12 cellular contexts compared by ENCODE assay signal in genomic region chr4:37243722-37244582, GRCh38. TPM values are rescaled to one million over a fixed set of nuclear protein-coding genes. Genes with fewer than 3 reads are reported as not detected.
DNase-seq lines count a peak whose midpoint lies in the region; ATAC-seq and TF ChIP-seq lines count a peak whose summit lies in the region.
"Had no signal": no experiment of that assay in that cellular context is flagged by ENCODE, and none has a peak within 500 bp of the region (broad histone marks: within the 10 kb centered on the region; RNA-seq: fewer than 3 reads in every experiment).

No MANE protein-coding gene starts in this region.

- H3K27me3 ChIP-seq in Caco-2 (replicated peaks; ENCODE audit: control insufficient read depth, insufficient read depth, low read length) (no peaks in the 10 kb centered on the region; the same call in 1 of the 2 replicates), breast epithelium (peaks cover 0 to 49% of the 10 kb centered on the region in 2 donors), mesenchymal stem cell (ENCODE audit: control insufficient read depth in 1 of 2, insufficient read depth in 1 of 2, low read length in 2 of 2) (peaks cover 30 to 45% of the 10 kb centered on the region in 2 experiments)

- intact Hi-C loops in Caco-2 (cut with micrococcal nuclease; ENCODE audit: unreplicated experiment) (loop anchor here (5.0 kb wide), 1 partner anchor 138 kb away; no protein-coding TSS in a partner anchor), breast epithelium (cut with DNase I; ENCODE audit: low total_unique reads) (no loop called here)

- CTCF ChIA-PET in Caco-2 (lab: Charles Lee), result no interaction called here

- 3% methylated on average over 70 of the region's 70 CpGs for WGBS in mesenchymal stem cell

- H2BK15ac ChIP-seq in mesenchymal stem cell (ENCODE audit: low read depth, poor library complexity, severe bottlenecking), result no peak overlapping the region

- DNase-seq in Caco-2 (peak in 1 of 2 experiments; percentile 2), GM13977 (ENCODE audit: low spot score) (peak; percentile 26), breast epithelium (ENCODE audit: low spot score in 2 of 2) (no peak), mesenchymal stem cell (peak; percentile 3), DMS79 treated with DMSO at 0.1 percent for 48 hours (lab: John Stamatoyannopoulos, UW) (no peak), midbrain (lab: John Stamatoyannopoulos, UW) (no peak)
- DNase-seq: activated CD8-positive, alpha-beta memory T cell treated with anti-CD3 and anti-CD28 coated beads for 24 hours; CD4-positive, alpha-beta memory T cell; foreskin melanocyte; NCI-H1092 treated with DMSO at 0.1 percent for 48 hours had no signal

- no peak overlapping the region for H2BK12ac ChIP-seq in mesenchymal stem cell (ENCODE audit: low read length in 2 of 2)

- H3K4me3 Mint-ChIP-seq in Caco-2 (ENCODE audit: unreplicated experiment), result peak overlapping the region; percentile 39
- H3K4me3 Mint-ChIP-seq: CD4-positive, alpha-beta memory T cell had no signal

- H3K4me2 ChIP-seq in mesenchymal stem cell (ENCODE audit: low read length, poor library complexity, severe bottlenecking), result no peak overlapping the region

- in situ Hi-C loops in GM13977 (cut with MboI; ENCODE audit: low pct_unique_long_range_greater_than_20kb, low sequenced_read_pairs, unreplicated experiment), result no loop called here

- H3K4me3 ChIP-seq in Caco-2 (ENCODE audit: low read depth, low read length), result no peak overlapping the region
- H3K4me3 ChIP-seq in breast epithelium, result peak overlapping the region; percentile 17 to 45 (median 34)
- no peak overlapping the region for H3K4me3 ChIP-seq in mesenchymal stem cell (ENCODE audit: insufficient read depth in 1 of 2, low read depth in 1 of 2, low read length in 2 of 2)

- H2BK5ac ChIP-seq in mesenchymal stem cell (ENCODE audit: low read depth, low read length, poor library complexity, severe bottlenecking), result no peak overlapping the region

- H3K23ac ChIP-seq in mesenchymal stem cell (ENCODE audit: low read length in 2 of 2), result no peak overlapping the region

- H3K27ac ChIP-seq in breast epithelium (no peak overlapping the region), mesenchymal stem cell (ENCODE audit: low read length, poor library complexity, severe bottlenecking) (no peak overlapping the region)

- no peaks in the 10 kb centered on the region for H3K79me1 ChIP-seq in mesenchymal stem cell (replicated peaks; ENCODE audit: low read length, poor library complexity, severe bottlenecking)

- no peak overlapping the region for H3K14ac ChIP-seq in mesenchymal stem cell (ENCODE audit: low read length in 2 of 2)

- H3K18ac ChIP-seq in mesenchymal stem cell (ENCODE audit: low read depth in 1 of 2, low read length in 2 of 2), result no peak overlapping the region

- H2AK5ac ChIP-seq in mesenchymal stem cell (ENCODE audit: low read length, severe bottlenecking), result no peak overlapping the region

- H3K27ac Mint-ChIP-seq in Caco-2 (ENCODE audit: unreplicated experiment), result no peak overlapping the region
- H3K27ac Mint-ChIP-seq: CD4-positive, alpha-beta memory T cell had no signal

- H3K36me3 Mint-ChIP-seq in Caco-2 (ENCODE audit: insufficient read depth, unreplicated experiment), result no peaks in the 10 kb centered on the region
- H3K36me3 Mint-ChIP-seq: CD4-positive, alpha-beta memory T cell had no signal

- H2BK120ac ChIP-seq in mesenchymal stem cell (ENCODE audit: low read depth, low read length), result no peak overlapping the region

- H3K36me3 ChIP-seq in Caco-2 (ENCODE audit: control insufficient read depth, insufficient read depth, low read length), result no peaks in the 10 kb centered on the region
- no peaks in the 10 kb centered on the region for H3K36me3 ChIP-seq in breast epithelium
- H3K36me3 ChIP-seq in mesenchymal stem cell (ENCODE audit: control insufficient read depth in 1 of 2, insufficient read depth in 2 of 2, low read depth in 1 of 2, low read length in 2 of 2), result no peaks in the 10 kb centered on the region

- H3K4me1 Mint-ChIP-seq in Caco-2 (ENCODE audit: low read depth, unreplicated experiment), result no peaks in the 10 kb centered on the region

- no peak overlapping the region for H3K9ac ChIP-seq in mesenchymal stem cell (ENCODE audit: low read length)

- no peaks in the 10 kb centered on the region for H3K9me3 Mint-ChIP-seq in Caco-2 (ENCODE audit: unreplicated experiment)

- no peak overlapping the region for H4K91ac ChIP-seq in mesenchymal stem cell (ENCODE audit: low read length)

- no peaks in the 10 kb centered on the region for H3K9me3 ChIP-seq in Caco-2
- no peaks in the 10 kb centered on the region for H3K9me3 ChIP-seq in breast epithelium
- H3K9me3 ChIP-seq in mesenchymal stem cell (ENCODE audit: control insufficient read depth, low read length), result no peaks in the 10 kb centered on the region

- TF ChIP-seq POLR2A in breast epithelium (IDR thresholded peaks at IDR 0.05), result no peak

- no TSS peak for BruUV-seq in Caco-2 (replicated peaks; lab: Mats Ljungman, UMichigan)

- POLR2A ChIA-PET in Caco-2 (lab: Charles Lee), result no interaction called here

- no peaks in the 10 kb centered on the region for H3K4me1 ChIP-seq in Caco-2
- no peaks in the 10 kb centered on the region for H3K4me1 ChIP-seq in breast epithelium
- peaks cover 12% of the 10 kb centered on the region for H3K4me1 ChIP-seq in mesenchymal stem cell (ENCODE audit: control insufficient read depth, insufficient read depth, low read depth, low read length)

- H4K8ac ChIP-seq in mesenchymal stem cell (ENCODE audit: low read length), result no peak overlapping the region

- ATAC-seq in esophagus mucosa (no peak), HG02642 (IDR thresholded peaks at IDR 0.05; ENCODE audit: poor library complexity, unreplicated experiment) (no peak)

- H3K27me3 Mint-ChIP-seq in Caco-2 (ENCODE audit: insufficient read depth, unreplicated experiment), result peaks cover 30% of the 10 kb centered on the region

- no peak for TF ChIP-seq CTCF in Caco-2 (IDR thresholded peaks at IDR 0.05; ENCODE audit: insufficient read depth in 1 of 2, low read depth in 1 of 2, low read length in 1 of 2, severe bottlenecking in 1 of 2, unreplicated experiment in 1 of 2)
- TF ChIP-seq CTCF in GM13977 (IDR thresholded peaks at IDR 0.05; ENCODE audit: extremely low read depth, insufficient read depth, missing control alignments), result peak; percentile 26
- no peak for TF ChIP-seq CTCF in breast epithelium (IDR thresholded peaks at IDR 0.05)

- no peak overlapping the region for H3K4ac ChIP-seq in mesenchymal stem cell (ENCODE audit: low read depth in 1 of 2, low read length in 2 of 2)

- no peak overlapping the region for H2AFZ ChIP-seq in mesenchymal stem cell (ENCODE audit: low read depth, low read length)

RNA-seq across cellular contexts. Expression of gene NWD2, which starts 0.6 kb away (rescaled TPM):
- total RNA-seq in Caco-2 (2022), result not detected in 2 replicates
- total RNA-seq in breast epithelium, result 1 to 10 TPM in 1 of 3 donors, under 1 TPM in 2; 0.48 to 2.2 (median 0.66) TPM
- under 0.01 TPM for polyA plus RNA-seq in mesenchymal stem cell (2013, experiment 1 of 2)
- not detected for polyA plus RNA-seq in mesenchymal stem cell (2013, experiment 2 of 2)
- total RNA-seq in esophagus mucosa, result 0.08 TPM
- total RNA-seq: CD4-positive, alpha-beta memory T cell had no signal
- polyA plus RNA-seq: CD4-positive, alpha-beta memory T cell had no signal

Comparison
In these comparisons a context has a peak if more than half of its experiments do, and no peak if none do; other contexts are left out.
1. DNase-seq: peak in GM13977 (single experiment) and mesenchymal stem cell (single experiment); none in breast epithelium (0 of 2), DMS79 treated with DMSO at 0.1 percent for 48 hours (single experiment) and midbrain (single experiment).
2. H3K4me3 ChIP-seq: peak in breast epithelium (3 of 3); none in Caco-2 (single experiment) and mesenchymal stem cell (0 of 2).